In the genomic region with DNA sequence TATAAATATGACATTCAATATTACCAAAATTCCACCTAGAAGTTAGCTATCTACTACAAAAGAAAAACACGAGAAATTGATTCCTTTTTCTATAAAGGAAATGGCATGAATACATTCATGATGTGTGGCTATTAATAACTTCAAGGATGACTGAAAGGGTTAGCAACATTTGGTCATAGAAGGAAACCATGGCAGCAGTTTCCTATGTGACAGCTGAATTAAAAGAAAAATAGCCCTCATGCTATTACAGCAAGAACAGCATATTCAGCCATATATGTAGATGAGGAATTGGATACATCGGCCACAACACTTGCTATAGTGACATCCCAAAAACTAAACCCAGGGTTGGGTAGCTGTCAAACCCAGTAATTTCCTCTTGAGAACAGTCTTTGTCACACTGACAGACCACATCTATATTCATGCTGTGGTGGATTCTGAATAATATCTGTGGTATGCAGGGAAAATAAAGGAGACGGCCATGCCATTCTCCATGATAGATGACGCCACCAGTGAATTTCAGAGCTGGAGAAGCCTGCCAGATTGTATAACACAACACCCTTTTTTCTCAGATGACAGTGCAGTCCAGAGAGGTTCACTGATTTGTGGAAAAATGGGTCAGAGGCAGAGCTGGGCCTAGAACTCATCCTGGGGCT, we compare ENCODE assay signal across 14 cellular contexts. TPM values are rescaled to one million over a fixed set of nuclear protein-coding genes. Genes with fewer than 3 reads are reported as not detected.
DNase-seq lines count a peak whose midpoint lies in the region; ATAC-seq and TF ChIP-seq lines count a peak whose summit lies in the region.
"Had no signal": no experiment of that assay in that cellular context is flagged by ENCODE, and none has a peak within 500 bp of the region (broad histone marks: within the 10 kb centered on the region; RNA-seq: fewer than 3 reads in every experiment).

No MANE protein-coding gene starts in this region.

- TF ChIP-seq CTCF in AG10803 (conservative IDR thresholded peaks at IDR 0.05; ENCODE audit: low read length), result no peak

- DNase-seq in AG10803 (ENCODE audit: low read depth) (peak; percentile 86), M059J (ENCODE audit: low read depth) (peak; percentile 91), dedifferentiated amniotic fluid mesenchymal stem cell (ENCODE audit: extremely low spot score) (peak; percentile 87), midbrain (lab: John Stamatoyannopoulos, UW) (peak; percentile 35)
- no peak for DNase-seq in stimulated activated CD4-positive, alpha-beta T cell treated with anti-CD3 and anti-CD28 coated beads, Interleukin-1b, Interleukin-23, amount 100 ng/mL, for 48 hours
- no peak for DNase-seq in stimulated activated CD8-positive, alpha-beta memory T cell treated with anti-CD3 and anti-CD28 coated beads, Interleukin-4, amount 100 ng/mL, for 48 hours
- DNase-seq: activated CD4-positive, alpha-beta T cell treated with anti-CD3 and anti-CD28 coated beads for 4 hours; activated gamma-delta T cell treated with Interleukin-2 at 50 U/mL for 16 hours; effector memory CD4-positive, alpha-beta T cell; NCI-H524; stimulated activated naive CD4-positive, alpha-beta T cell treated with Interleukin-2 at 50 U/mL for 16 hours had no signal

- H3K4me3 ChIP-seq in AG10803 (ENCODE audit: low read length), result no peak overlapping the region

- ATAC-seq in HG03457 (IDR thresholded peaks at IDR 0.05; ENCODE audit: unreplicated experiment), result no peak
- ATAC-seq in HG02852 (IDR thresholded peaks at IDR 0.05; ENCODE audit: unreplicated experiment), result no peak
- ATAC-seq: HCT116 had no signal

RNA-seq across cellular contexts. Expression of a gene that starts 32.5 kb away (rescaled TPM):
- 11.9 and 27.0 TPM in 2 replicates for total RNA-seq in M059J (2014; rRNA removed; shearing (Covaris generic))

RNA-seq across cellular contexts. Expression of a gene that starts 33.7 kb away (rescaled TPM):
- 28.0 and 34.8 TPM in 2 replicates for total RNA-seq in M059J (2014; rRNA removed; shearing (Covaris generic))

Comparison
In these comparisons a context has a peak if more than half of its experiments do, and no peak if none do; other contexts are left out.
1. DNase-seq: peak in AG10803 (single experiment), M059J (single experiment), dedifferentiated amniotic fluid mesenchymal stem cell (single experiment) and midbrain (single experiment); none in stimulated activated CD4-positive, alpha-beta T cell treated with anti-CD3 and anti-CD28 coated beads, Interleukin-1b, Interleukin-23, amount 100 ng/mL, for 48 hours (single experiment) and stimulated activated CD8-positive, alpha-beta memory T cell treated with anti-CD3 and anti-CD28 coated beads, Interleukin-4, amount 100 ng/mL, for 48 hours (single experiment).